8 cellular contexts compared by ENCODE assay signal in the genomic region with DNA sequence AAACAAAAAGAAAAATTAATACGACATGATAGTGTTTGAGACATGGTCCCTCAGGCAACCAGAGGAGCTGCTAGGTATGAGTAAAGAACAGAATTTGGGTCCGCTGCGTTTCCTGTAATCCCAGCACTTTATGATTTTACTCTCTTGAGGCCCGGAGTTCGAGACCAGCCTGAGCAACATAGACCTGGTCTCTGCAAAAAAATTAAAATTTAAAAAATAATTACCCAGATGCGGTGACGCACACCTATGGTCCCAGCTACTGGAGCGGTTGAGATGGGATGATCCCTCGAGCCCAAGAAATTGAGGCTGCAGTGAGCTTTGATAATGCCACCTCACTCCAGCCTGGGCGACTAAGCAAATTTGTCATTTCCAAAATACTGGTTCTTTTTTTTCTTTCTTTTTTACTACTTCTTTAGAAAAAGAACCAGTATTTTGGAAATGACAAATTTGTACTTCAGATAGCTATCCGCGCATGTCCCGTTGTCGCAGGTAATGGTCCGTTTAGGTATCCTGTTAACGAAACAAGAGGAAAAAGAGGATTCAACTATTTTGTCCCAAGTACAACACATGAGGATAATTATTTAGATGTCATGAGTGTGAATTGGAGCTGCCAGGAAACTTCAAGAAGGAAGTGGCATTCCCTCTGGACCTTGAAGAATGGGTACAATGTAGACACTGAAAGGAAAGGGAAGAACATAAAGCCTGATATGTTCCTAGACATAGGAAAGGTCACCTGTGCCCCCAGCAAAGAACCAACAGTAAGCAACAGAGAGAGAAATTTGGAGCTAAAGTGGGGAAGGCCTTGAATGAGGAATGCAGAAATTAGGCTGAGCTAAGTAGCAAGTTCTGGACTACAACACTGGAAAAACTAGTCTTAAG.
DNase-seq lines count a peak whose midpoint lies in the region; ATAC-seq lines count a peak whose summit lies in the region.

No MANE protein-coding gene starts in this region.

- H3K4me1 Mint-ChIP-seq in T-helper 1 cell treated with Interleukin-12 subunit alpha and Interleukin-12 subunit beta and Interleukin-4 antibody, amounts not matched to agents 30 μg/mL and 1 μg/mL, for 36 hours (ENCODE audit: low read depth) = peaks cover 34% of the 10 kb centered on the region

- H3K9me3 Mint-ChIP-seq in T-helper 1 cell treated with Interleukin-12 subunit alpha and Interleukin-12 subunit beta and Interleukin-4 antibody, amounts not matched to agents 30 μg/mL and 1 μg/mL, for 36 hours = no peaks in the 10 kb centered on the region

- peaks cover 4% of the 10 kb centered on the region for H3K27me3 Mint-ChIP-seq in T-helper 1 cell treated with Interleukin-12 subunit alpha and Interleukin-12 subunit beta and Interleukin-4 antibody, amounts not matched to agents 30 μg/mL and 1 μg/mL, for 36 hours (ENCODE audit: low read depth)

- H3K36me3 Mint-ChIP-seq in T-helper 1 cell treated with Interleukin-12 subunit alpha and Interleukin-12 subunit beta and Interleukin-4 antibody, amounts not matched to agents 30 μg/mL and 1 μg/mL, for 36 hours (ENCODE audit: low read depth) = peaks cover 14% of the 10 kb centered on the region

- peak overlapping the region; percentile 99 for H3K27ac Mint-ChIP-seq in T-helper 1 cell treated with Interleukin-12 subunit alpha and Interleukin-12 subunit beta and Interleukin-4 antibody, amounts not matched to agents 30 μg/mL and 1 μg/mL, for 36 hours

- DNase-seq in T-helper 1 cell (no peak), activated T-cell treated with anti-CD3 and anti-CD28 coated beads for 24 hours (ENCODE audit: low read depth) (peak; percentile 35), germinal center (ENCODE audit: low spot score) (peak; percentile 29), cerebellar cortex (ENCODE audit: low spot score) (no peak), NCI-H1436 treated with DMSO at 0.1 percent for 48 hours (lab: John Stamatoyannopoulos, UW) (no peak)
- DNase-seq in stimulated activated CD4-positive, alpha-beta T cell treated with anti-CD3 and anti-CD28 coated beads, Interleukin-15, amount 100 ng/mL, for 24 hours = peak; percentile 62

- peak overlapping the region; percentile 91 for H3K4me3 Mint-ChIP-seq in T-helper 1 cell treated with Interleukin-12 subunit alpha and Interleukin-12 subunit beta and Interleukin-4 antibody, amounts not matched to agents 30 μg/mL and 1 μg/mL, for 36 hours

- ATAC-seq in GM21390 (IDR thresholded peaks at IDR 0.05; ENCODE audit: unreplicated experiment) = no peak

Comparison
In these comparisons a context has a peak if more than half of its experiments do, and no peak if none do; other contexts are left out.
1. DNase-seq: peak in activated T-cell treated with anti-CD3 and anti-CD28 coated beads for 24 hours (single experiment), germinal center (single experiment) and stimulated activated CD4-positive, alpha-beta T cell treated with anti-CD3 and anti-CD28 coated beads, Interleukin-15, amount 100 ng/mL, for 24 hours (single experiment); none in T-helper 1 cell (0 of 5), cerebellar cortex (single experiment) and NCI-H1436 treated with DMSO at 0.1 percent for 48 hours (single experiment).